In the genomic region with DNA sequence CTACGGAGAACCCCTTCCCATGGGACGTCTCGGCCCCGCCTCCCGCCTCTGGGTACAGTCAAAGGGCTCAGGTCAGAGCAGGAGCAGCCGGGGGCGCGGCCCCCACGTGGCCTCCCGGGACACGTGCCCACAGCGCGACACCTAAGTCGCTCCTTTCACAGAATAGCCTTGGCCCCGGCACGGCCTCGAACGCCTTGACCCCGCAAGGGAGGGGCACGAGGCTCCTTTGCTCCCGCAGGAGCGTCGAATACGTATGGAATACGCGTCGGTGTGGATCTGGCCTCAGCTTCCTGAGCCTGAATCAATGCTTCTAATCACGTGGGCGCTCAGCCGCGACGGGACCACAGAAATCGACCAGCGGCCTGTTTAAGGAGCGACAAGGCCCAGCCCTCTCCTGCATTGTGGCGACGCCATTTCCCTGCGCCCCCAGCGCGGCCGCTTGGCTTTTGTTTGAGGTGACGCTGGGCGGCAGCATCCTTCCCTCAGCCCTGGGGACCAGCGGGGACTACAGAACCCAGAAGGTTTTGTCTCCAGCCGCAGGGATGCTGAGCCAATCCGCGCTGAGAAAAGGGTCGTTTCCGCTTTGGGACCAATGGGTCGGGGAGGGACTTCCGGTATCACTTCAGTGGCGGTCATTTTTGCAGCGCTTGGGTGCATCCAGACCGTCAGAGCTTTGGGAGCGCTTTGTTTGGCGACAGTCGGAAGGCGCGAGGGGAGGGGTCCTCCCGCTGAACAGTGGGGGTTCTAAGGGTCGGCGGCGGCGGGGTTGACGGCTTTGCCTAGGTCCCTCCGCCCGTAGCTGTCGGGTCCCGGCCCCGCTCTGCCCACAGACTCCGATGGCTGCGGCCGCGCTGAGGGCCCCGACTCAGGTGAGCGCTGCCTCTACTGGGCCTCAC, we compare ENCODE assay signal across 8 cellular contexts. TPM values are rescaled to one million over a fixed set of nuclear protein-coding genes. Genes with fewer than 3 reads are reported as not detected.
DNase-seq lines count a peak whose midpoint lies in the region; ATAC-seq, FAIRE-seq and TF ChIP-seq lines count a peak whose summit lies in the region.

A gene (plus strand): TSS at position 625 of the 896 bp plus-strand sequence. CDS start 212 bp downstream, at position 837.

- peaks cover 40% of the 10 kb centered on the region for H3K36me3 ChIP-seq in KOPT-K1 (ENCODE audit: insufficient read depth, low read length)
- H3K36me3 ChIP-seq in WERI-Rb-1, result peaks cover 44% of the 10 kb centered on the region
- no peaks in the 10 kb centered on the region for H3K36me3 ChIP-seq in bronchial epithelial cell (ENCODE audit: control insufficient read depth, insufficient read depth, low read length)
- H3K36me3 ChIP-seq in gastrocnemius medialis, result peaks cover 0 to 13% of the 10 kb centered on the region in 2 donors

- H3K4me3 ChIP-seq in WERI-Rb-1 (ENCODE audit: low read depth, low read length), result peak within 1 kb of the TSS; percentile 98
- H3K4me3 ChIP-seq in bronchial epithelial cell (ENCODE audit: low read depth, low read length), result peak within 1 kb of the TSS; percentile 47
- H3K4me3 ChIP-seq in iPS-18c (ENCODE audit: insufficient read depth, low read depth, low read length), result peak within 1 kb of the TSS; percentile 84
- H3K4me3 ChIP-seq in gastrocnemius medialis, result peak within 1 kb of the TSS; percentile 73 to 85 (median 78)

- H3K36me3 Mint-ChIP-seq in CD14-positive monocyte, result peaks cover 29 to 36% of the 10 kb centered on the region in 2 donors

- ATAC-seq in GM19467 (IDR thresholded peaks at IDR 0.05; ENCODE audit: unreplicated experiment), result peak; percentile 69
- peak; percentile 95 to 98 for ATAC-seq in gastrocnemius medialis

- in situ Hi-C loops in gastrocnemius medialis (cut with MboI; ENCODE audit: low sequenced_read_pairs in 4 of 4), result no loop called here

- TF ChIP-seq CTCF in CD14-positive monocyte (IDR thresholded peaks at IDR 0.05) (no peak), WERI-Rb-1 (IDR thresholded peaks at IDR 0.05; ENCODE audit: low read depth, low read length) (peak; percentile 27), bronchial epithelial cell (IDR thresholded peaks at IDR 0.05; ENCODE audit: insufficient read depth, low read length, severe bottlenecking) (peak; percentile 3), gastrocnemius medialis (IDR thresholded peaks at IDR 0.05 in 4 of 5, conservative IDR thresholded peaks at IDR 0.05 in 1 of 5) (no peak)

- TF ChIP-seq POLR2A in gastrocnemius medialis (IDR thresholded peaks at IDR 0.05), result no peak

- no peaks in the 10 kb centered on the region for H3K27me3 ChIP-seq in WERI-Rb-1 (ENCODE audit: insufficient read depth, low read depth, severe bottlenecking)
- H3K27me3 ChIP-seq in bronchial epithelial cell (ENCODE audit: control insufficient read depth, insufficient read depth, low read length), result no peaks in the 10 kb centered on the region
- no peaks in the 10 kb centered on the region for H3K27me3 ChIP-seq in gastrocnemius medialis

- intact Hi-C loops in CD14-positive monocyte (cut with micrococcal nuclease) (loop anchor here in 1 of 2 donors (5.0 kb wide), 1 partner anchor 99 kb away; a partner anchor contains a TSS), gastrocnemius medialis (cut with DNase I; ENCODE audit: low total_unique reads) (no loop called here)

- DNase-seq in CD14-positive monocyte (ENCODE audit: low spot score), result peak; percentile 85
- peak; percentile 97 for DNase-seq in WERI-Rb-1
- DNase-seq in bronchial epithelial cell (ENCODE audit: low read depth), result peak; percentile 77
- peak; percentile 81 to 85 for DNase-seq in gastrocnemius medialis
- no peak for DNase-seq in HT-29 (ENCODE audit: low spot score)

- no peak for FAIRE-seq in bronchial epithelial cell (lab: Jason Lieb, UNC)

- peaks cover 10 to 19% of the 10 kb centered on the region in 2 donors for H3K4me1 ChIP-seq in gastrocnemius medialis

- H3K9me3 ChIP-seq in KOPT-K1 (ENCODE audit: insufficient read depth, low read length, poor library complexity, severe bottlenecking) (peaks cover 38% of the 10 kb centered on the region), WERI-Rb-1 (ENCODE audit: severe bottlenecking) (peaks cover 5% of the 10 kb centered on the region), iPS-18c (ENCODE audit: control insufficient read depth, insufficient read depth, low read length) (peaks cover 19% of the 10 kb centered on the region), gastrocnemius medialis (peaks cover 0 to 8% (median 0%) of the 10 kb centered on the region in 3 donors)

- H3K4me3 Mint-ChIP-seq in CD14-positive monocyte, result peak within 1 kb of the TSS; percentile 91 to 95

- peaks cover 0 to 4% (median 2%) of the 10 kb centered on the region in 3 donors for H3K27me3 Mint-ChIP-seq in CD14-positive monocyte (ENCODE audit: low read depth in 3 of 3)

- peaks cover 14% of the 10 kb centered on the region for H3K4me1 Mint-ChIP-seq in CD14-positive monocyte

- peak within 1 kb of the TSS; percentile 63 for H3K27ac ChIP-seq in KOPT-K1 (ENCODE audit: low read depth, low read length, poor library complexity, severe bottlenecking)
- peak within 1 kb of the TSS; percentile 92 for H3K27ac ChIP-seq in WERI-Rb-1
- peak within 1 kb of the TSS; percentile 48 to 67 (median 58) for H3K27ac ChIP-seq in gastrocnemius medialis

- H3K27ac Mint-ChIP-seq in CD14-positive monocyte, result peak within 1 kb of the TSS in 5 of 7 donors; percentile 9 to 64 (median 58)

- H3K9me3 Mint-ChIP-seq in CD14-positive monocyte, result peaks cover 62 to 92% (median 90%) of the 10 kb centered on the region in 7 donors

RNA-seq across cellular contexts. Expression of the gene that starts here (rescaled TPM):
- 1 to 10 TPM; 1.0 to 1.1 TPM for polyA plus RNA-seq in CD14-positive monocyte
- total RNA-seq in bronchial epithelial cell (7.4 and 8.4 TPM in 2 replicates), gastrocnemius medialis (1 to 10 TPM in 2 of 4 donors, under 1 TPM in 2; 0.71 to 2.0 (median 1.1) TPM)
- 0.23 TPM in 1 of 2 replicates, not detected in the other for total RNA-seq in HT-29 (2014; rRNA removed; shearing (Covaris generic))

Comparison
In these comparisons a context has a peak if more than half of its experiments do, and no peak if none do; other contexts are left out.
1. CTCF ChIP-seq: peak in WERI-Rb-1 (single experiment) and bronchial epithelial cell (single experiment); none in CD14-positive monocyte (single experiment) and gastrocnemius medialis (0 of 5).
2. H3K4me3 ChIP-seq: peak in every context shown above with its lines; median percentile 98 in WERI-Rb-1; 84 in iPS-18c; 78 in gastrocnemius medialis; 47 in bronchial epithelial cell.
3. Peak in every context shown above with its lines, with median percentiles within 50 percentile points of each other: H3K27ac ChIP-seq.